In genomic region chr19:15418112-15418587, GRCh38 we compare ENCODE assay signal across 8 cellular contexts. TPM values are rescaled to one million over a fixed set of nuclear protein-coding genes. Genes with fewer than 3 reads are reported as not detected.
DNase-seq lines count a peak whose midpoint lies in the region; ATAC-seq and TF ChIP-seq lines count a peak whose summit lies in the region.

No MANE protein-coding gene starts in this region.

- peak overlapping the region; percentile 99 for H3K4me3 ChIP-seq in BJ (ENCODE audit: low read depth, low read length)
- peak overlapping the region; percentile 90 for H3K4me3 ChIP-seq in LNCaP clone FGC (ENCODE audit: low read depth, low read length)
- H3K4me3 ChIP-seq in adipocyte (ENCODE audit: low read length): peak overlapping the region; percentile 93
- H3K4me3 ChIP-seq in iPS-15b (ENCODE audit: low read depth, low read length): peak overlapping the region; percentile 98
- H3K4me3 ChIP-seq in spleen: peak overlapping the region; percentile 84 to 100 (median 99)

- H3K4me1 ChIP-seq in adipocyte (ENCODE audit: control insufficient read depth, insufficient read depth, low read length): peaks cover 31% of the 10 kb centered on the region
- H3K4me1 ChIP-seq in iPS-15b (ENCODE audit: control insufficient read depth, insufficient read depth, low read length): peaks cover 8% of the 10 kb centered on the region
- peaks cover 20 to 65% (median 51%) of the 10 kb centered on the region in 6 donors for H3K4me1 ChIP-seq in spleen

- H3K9me3 ChIP-seq in adipocyte (ENCODE audit: control insufficient read depth, low read length): no peaks in the 10 kb centered on the region
- no peaks in the 10 kb centered on the region for H3K9me3 ChIP-seq in iPS-15b (ENCODE audit: control insufficient read depth, insufficient read depth, low read length)
- peaks cover 0 to 3% (median 2%) of the 10 kb centered on the region in 8 donors for H3K9me3 ChIP-seq in spleen

- H3K27me3 ChIP-seq in BJ (ENCODE audit: control insufficient read depth, insufficient read depth, low read length): no peaks in the 10 kb centered on the region
- no peaks in the 10 kb centered on the region for H3K27me3 ChIP-seq in adipocyte (replicated peaks; ENCODE audit: control insufficient read depth, insufficient read depth, low read length)
- no peaks in the 10 kb centered on the region for H3K27me3 ChIP-seq in iPS-15b (ENCODE audit: control insufficient read depth, insufficient read depth, low read length)
- no peaks in the 10 kb centered on the region for H3K27me3 ChIP-seq in spleen (replicated peaks in 1 of 7)

- no peak for TF ChIP-seq POLR2A in spleen (IDR thresholded peaks at IDR 0.05)

- no peak for TF ChIP-seq CTCF in BJ (IDR thresholded peaks at IDR 0.05; ENCODE audit: insufficient read depth, low read depth, low read length)
- TF ChIP-seq CTCF in LNCaP clone FGC (IDR thresholded peaks at IDR 0.05; ENCODE audit: control insufficient read depth, extremely low read depth, insufficient read depth): no peak
- no peak for TF ChIP-seq CTCF in spleen (IDR thresholded peaks at IDR 0.05 in 8 of 11, conservative IDR thresholded peaks at IDR 0.05 in 3 of 11)

- H3K36me3 ChIP-seq in BJ (ENCODE audit: control insufficient read depth, insufficient read depth, low read length) (peaks cover 16% of the 10 kb centered on the region), adipocyte (ENCODE audit: control insufficient read depth, insufficient read depth, low read length, severe bottlenecking) (peaks cover 30% of the 10 kb centered on the region), iPS-15b (ENCODE audit: control insufficient read depth, insufficient read depth, low read length) (peaks cover 8% of the 10 kb centered on the region), spleen (peaks cover 0 to 60% (median 21%) of the 10 kb centered on the region in 6 donors)

- intact Hi-C loops in spleen (cut with DNase I; ENCODE audit: low total_unique reads): loop anchor here (5.0 kb wide), 1 partner anchor 36 kb away; no protein-coding TSS in a partner anchor

- peak overlapping the region; percentile 48 to 94 (median 90) for H3K27ac ChIP-seq in spleen

- no peak for ATAC-seq in HG03097 (IDR thresholded peaks at IDR 0.05; ENCODE audit: low FRiP score, unreplicated experiment)

- DNase-seq in BJ (ENCODE audit: low read depth) (no peak), LNCaP clone FGC (ENCODE audit: low read depth) (no peak), adipocyte (ENCODE audit: low read depth) (peak; percentile 80), spleen (no peak), Ammon's horn (ENCODE audit: low spot score) (no peak), KG1 (lab: John Stamatoyannopoulos, UW) (no peak)

- peak overlapping the region; percentile 94 for H3K9ac ChIP-seq in adipocyte (ENCODE audit: low read length)
- peak overlapping the region; percentile 91 for H3K9ac ChIP-seq in iPS-15b (ENCODE audit: low read depth, low read length)

- POLR2A ChIA-PET in BJ (lab: Charles Lee): interaction anchor here (1.2 kb wide), 1 partner anchor 40 kb away, joined by 4 read pairs; no protein-coding TSS in a partner anchor

- CTCF ChIA-PET in BJ (lab: Yijun Ruan, JAX): interaction anchor here (0.8 to 2.9 kb wide), 6 partner anchors 13 to 241 kb away, joined by 3 to 11 read pairs (median 4); no protein-coding TSS in a partner anchor

- 0 to 1% (median 1%) methylated on average over 22 of the region's 22 CpGs for WGBS in spleen, 5 donors

RNA-seq across cellular contexts. Expression of gene AKAP8L, which starts 0.6 kb away (rescaled TPM):
- polyA plus RNA-seq in BJ (2011; rRNA removed): 25.8 and 27.5 TPM in 2 replicates
- 32.7 and 47.1 TPM in 2 replicates for polyA minus RNA-seq in BJ (2011; rRNA and poly(A)+ RNA removed)
- 100 to 1,000 TPM; 121 to 236 (median 140) TPM for total RNA-seq in spleen
- 100 to 1,000 TPM in 1 of 3 donors, 10 to 100 TPM in 2; 41.2 to 131 (median 87.8) TPM for polyA plus RNA-seq in spleen

RNA-seq across cellular contexts. Expression of gene WIZ, which starts 31.6 kb away (rescaled TPM):
- polyA plus RNA-seq in BJ (2011; rRNA removed): 7.5 and 10.9 TPM in 2 replicates
- 4.5 and 4.9 TPM in 2 replicates for polyA minus RNA-seq in BJ (2011; rRNA and poly(A)+ RNA removed)
- total RNA-seq in spleen: 10 to 100 TPM; 23.1 to 33.7 (median 26.9) TPM
- 10 to 100 TPM in 1 of 3 donors, 1 to 10 TPM in 2; 6.6 to 14.8 (median 7.0) TPM for polyA plus RNA-seq in spleen

RNA-seq across cellular contexts. Expression of gene AKAP8, which starts 38.6 kb away (rescaled TPM):
- polyA plus RNA-seq in BJ (2011; rRNA removed) (10.3 and 11.2 TPM in 2 replicates), spleen (10 to 100 TPM; 13.9 to 24.8 (median 21.9) TPM)
- polyA minus RNA-seq in BJ (2011; rRNA and poly(A)+ RNA removed): 6.3 and 6.8 TPM in 2 replicates
- 10 to 100 TPM; 24.9 to 51.3 (median 48.9) TPM for total RNA-seq in spleen

RNA-seq across cellular contexts. Expression of gene RASAL3, which starts 46.2 kb away (rescaled TPM):
- polyA plus RNA-seq in BJ (2011; rRNA removed) (0.04 TPM in 1 of 2 replicates, not detected in the other), spleen (10 to 100 TPM; 31.7 to 66.8 (median 66.1) TPM)
- not detected in 2 replicates for polyA minus RNA-seq in BJ (2011; rRNA and poly(A)+ RNA removed)
- 10 to 100 TPM; 43.9 to 79.1 (median 59.2) TPM for total RNA-seq in spleen
